Comparison of ENCODE assay signal across 27 cellular contexts in the genomic region with DNA sequence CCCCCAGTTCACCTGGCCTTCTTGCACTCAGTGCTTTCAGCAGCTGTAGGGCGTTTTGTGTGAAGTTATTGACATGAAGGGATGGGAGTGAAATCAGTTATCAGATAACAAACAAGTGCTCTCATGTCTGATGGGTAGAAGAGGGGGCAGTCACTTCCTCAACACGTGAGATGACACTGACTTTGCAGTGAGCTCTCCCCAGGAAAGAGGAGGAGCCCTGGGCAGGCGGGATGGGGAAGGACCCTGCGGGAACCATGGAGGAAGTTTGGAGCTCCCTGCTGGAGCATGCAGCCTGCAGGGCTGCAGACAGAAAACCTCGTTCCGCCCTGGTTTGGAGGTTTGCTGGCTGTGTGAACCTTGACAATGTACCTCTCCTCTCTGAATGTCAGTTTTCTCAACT. TPM values are rescaled to one million over a fixed set of nuclear protein-coding genes. Genes with fewer than 3 reads are reported as not detected.
"Had no signal": no experiment of that assay in that cellular context is flagged by ENCODE, and none has a peak within 500 bp of the region (broad histone marks: within the 10 kb centered on the region; RNA-seq: fewer than 3 reads in every experiment).

No MANE protein-coding gene starts in this region.

- DNase-seq: activated B cell treated with CpG ODN at 0.5 μM for 24 hours; activated CD4-positive, alpha-beta T cell treated with anti-CD3 and anti-CD28 coated beads for 36 hours; activated CD4-positive, alpha-beta T cell treated with anti-CD3 and anti-CD28 coated beads, Interleukin-2, amount 50 U/mL, for 4 hours; activated CD8-positive, alpha-beta memory T cell treated with anti-CD3 and anti-CD28 coated beads for 24 hours; activated CD8-positive, alpha-beta memory T cell treated with anti-CD3 and anti-CD28 coated beads, Interleukin-2, amount 50 U/mL, for 4 hours; activated T-cell treated with anti-CD3 and anti-CD28 coated beads, Interleukin-2, amount 50 U/mL, for 24 hours; adrenal gland; central memory CD4-positive, alpha-beta T cell; dermis blood vessel endothelial cell; effector CD8-positive, alpha-beta T cell; naive thymus-derived CD4-positive, alpha-beta T cell; occipital lobe; posterior cingulate gyrus; right lobe of liver; stimulated activated CD4-positive, alpha-beta T cell treated with anti-CD3 and anti-CD28 coated beads, Interleukin-1b, Interleukin-23, amount 100 ng/mL, for 48 hours; T-helper 9 cell; testis had no signal

- H3K4me3 ChIP-seq: adrenal gland, lung, right lobe of liver, skin epidermis, testis, vagina had no signal

- H3K9me3 Mint-ChIP-seq: activated B cell treated with CpG ODN at 0.5 μM for 24 hours; activated T-cell treated with anti-CD3 and anti-CD28 coated beads, Interleukin-2, amount 50 U/mL, for 24 hours; activated T-helper 17 cell treated with anti-CD3 and anti-CD28 coated beads, Interleukin-2, amount 50 U/mL, for 72 hours; neural crest cell; type B pancreatic cell had no signal

- H3K4me1 ChIP-seq: adrenal gland, right lobe of liver, testis, vagina had no signal

- H3K36me3 Mint-ChIP-seq: activated naive CD8-positive, alpha-beta T cell; naive thymus-derived CD4-positive, alpha-beta T cell; type B pancreatic cell had no signal

- H3K27ac Mint-ChIP-seq: activated B cell treated with CpG ODN at 0.5 μM for 24 hours; activated CD4-positive, alpha-beta T cell treated with anti-CD3 and anti-CD28 coated beads for 36 hours; activated naive CD8-positive, alpha-beta T cell; activated T-cell treated with anti-CD3 and anti-CD28 coated beads, Interleukin-2, amount 50 U/mL, for 24 hours; activated T-helper 17 cell treated with anti-CD3 and anti-CD28 coated beads, Interleukin-2, amount 50 U/mL, for 72 hours; naive thymus-derived CD4-positive, alpha-beta T cell; type B pancreatic cell had no signal

- H3K27me3 ChIP-seq: adrenal gland, right lobe of liver, testis, vagina had no signal

- H3K9me3 ChIP-seq: adrenal gland, right lobe of liver, testis, vagina had no signal

- H3K27ac ChIP-seq: adrenal gland, right lobe of liver, skin epidermis, testis, vagina had no signal

- H3K36me3 ChIP-seq: adrenal gland, right lobe of liver, vagina had no signal

- H3K4me3 Mint-ChIP-seq: activated B cell treated with CpG ODN at 0.5 μM for 24 hours; activated CD4-positive, alpha-beta T cell treated with anti-CD3 and anti-CD28 coated beads for 36 hours; activated naive CD8-positive, alpha-beta T cell; activated T-cell treated with anti-CD3 and anti-CD28 coated beads, Interleukin-2, amount 50 U/mL, for 24 hours; activated T-helper 17 cell treated with anti-CD3 and anti-CD28 coated beads, Interleukin-2, amount 50 U/mL, for 72 hours; naive thymus-derived CD4-positive, alpha-beta T cell; neural crest cell; type B pancreatic cell had no signal

- H3K4me1 Mint-ChIP-seq: activated B cell treated with CpG ODN at 0.5 μM for 24 hours; activated CD4-positive, alpha-beta T cell treated with anti-CD3 and anti-CD28 coated beads for 36 hours; activated T-helper 17 cell treated with anti-CD3 and anti-CD28 coated beads, Interleukin-2, amount 50 U/mL, for 72 hours had no signal

RNA-seq across cellular contexts. Expression of gene GPR26, which starts 38.7 kb away (rescaled TPM):
- total RNA-seq: activated B cell treated with CpG ODN at 0.5 μM for 24 hours; activated CD4-positive, alpha-beta T cell treated with anti-CD3 and anti-CD28 coated beads for 36 hours; activated T-helper 17 cell treated with anti-CD3 and anti-CD28 coated beads, Interleukin-2, amount 50 U/mL, for 72 hours; adrenal gland; dermis blood vessel endothelial cell; endothelial cell of umbilical vein; esophagus mucosa; left lobe of liver; lung; naive thymus-derived CD4-positive, alpha-beta T cell; neural crest cell; right lobe of liver; vagina had no signal
- polyA plus RNA-seq: adrenal gland; endothelial cell of umbilical vein; lung; naive thymus-derived CD4-positive, alpha-beta T cell had no signal
